In the genomic region with DNA sequence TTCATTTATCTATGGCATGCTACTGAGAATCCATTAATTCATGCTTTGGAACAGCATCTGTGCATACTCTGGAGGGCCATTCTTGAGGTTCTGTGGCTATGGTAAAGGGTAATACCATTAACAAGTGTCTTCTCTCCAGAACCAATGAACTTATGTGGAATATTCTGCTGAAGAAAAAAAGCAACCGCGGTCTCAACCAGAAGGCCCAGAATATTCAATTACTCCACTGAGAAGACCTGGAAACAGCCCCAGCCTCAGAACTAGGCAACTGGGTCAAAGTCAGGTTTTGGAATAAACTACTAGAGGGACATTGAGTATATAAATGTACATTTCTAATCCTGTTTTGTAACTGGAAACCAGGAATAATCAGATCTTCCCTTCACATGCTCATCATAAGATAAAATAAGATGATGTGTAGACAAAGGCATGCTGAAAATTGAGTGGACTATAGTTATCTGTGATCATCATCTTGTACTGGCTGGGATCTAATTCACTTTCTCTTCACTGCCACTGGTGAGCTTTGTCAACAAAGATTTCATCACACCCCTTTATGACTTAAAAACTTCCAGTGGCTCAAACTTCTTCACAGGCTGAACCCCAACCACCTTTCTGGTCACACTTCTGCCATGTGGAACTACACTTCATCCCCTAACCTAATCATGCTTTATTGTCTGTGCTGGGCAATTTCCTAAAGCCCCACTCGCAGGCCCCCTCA, we compare ENCODE assay signal across 18 cellular contexts. TPM values are rescaled to one million over a fixed set of nuclear protein-coding genes. Genes with fewer than 3 reads are reported as not detected.
DNase-seq lines count a peak whose midpoint lies in the region; ATAC-seq and TF ChIP-seq lines count a peak whose summit lies in the region.
"Had no signal": no experiment of that assay in that cellular context is flagged by ENCODE, and none has a peak within 500 bp of the region (broad histone marks: within the 10 kb centered on the region; RNA-seq: fewer than 3 reads in every experiment).

No MANE protein-coding gene starts in this region.

- TF ChIP-seq POLR2A in gastroesophageal sphincter (IDR thresholded peaks at IDR 0.05), result no peak

- TF ChIP-seq CTCF in BJ (IDR thresholded peaks at IDR 0.05; ENCODE audit: insufficient read depth, low read depth, low read length), result no peak
- no peak for TF ChIP-seq CTCF in HFFc6 (IDR thresholded peaks at IDR 0.05)
- no peak for TF ChIP-seq CTCF in brain microvascular endothelial cell (IDR thresholded peaks at IDR 0.05; ENCODE audit: low read depth, low read length, missing control alignments)
- no peak for TF ChIP-seq CTCF in parathyroid adenoma (IDR thresholded peaks at IDR 0.05)
- TF ChIP-seq CTCF in gastroesophageal sphincter (IDR thresholded peaks at IDR 0.05), result no peak

- H3K4me2 ChIP-seq in parathyroid adenoma (ENCODE audit: low read length), result no peak overlapping the region
- H3K4me2 ChIP-seq: BLaER1 treated with 17β-estradiol and CSF1 and Interleukin-3, amounts not matched to agents 10 nM and 100 nM had no signal

- no peak for ATAC-seq in HG02840 (IDR thresholded peaks at IDR 0.05; ENCODE audit: low FRiP score, unreplicated experiment)
- no peak for ATAC-seq in HG02588 (IDR thresholded peaks at IDR 0.05; ENCODE audit: unreplicated experiment)
- no peak for ATAC-seq in gastroesophageal sphincter
- ATAC-seq in GM21619 (IDR thresholded peaks at IDR 0.05; ENCODE audit: unreplicated experiment), result no peak

- H3K27ac ChIP-seq in brain microvascular endothelial cell, result no peak overlapping the region
- H3K27ac ChIP-seq in parathyroid adenoma, result peak overlapping the region; percentile 60
- H3K27ac ChIP-seq in gastroesophageal sphincter, result no peak overlapping the region
- H3K27ac ChIP-seq: BLaER1 treated with 17β-estradiol and CSF1 and Interleukin-3, amounts not matched to agents 10 nM and 100 nM had no signal

- no peak overlapping the region for H3K9ac ChIP-seq in parathyroid adenoma
- H3K9ac ChIP-seq: BLaER1 treated with 17β-estradiol and CSF1 and Interleukin-3, amounts not matched to agents 10 nM and 100 nM had no signal

- POLR2A ChIA-PET in BJ (lab: Charles Lee), result no interaction called here

- H3K27me3 Mint-ChIP-seq in HFFc6 (ENCODE audit: insufficient read depth), result peaks cover 33% of the 10 kb centered on the region

- peaks cover 5% of the 10 kb centered on the region for H3K79me2 ChIP-seq in parathyroid adenoma

- H3K4me1 ChIP-seq in parathyroid adenoma, result peaks cover 24% of the 10 kb centered on the region
- no peaks in the 10 kb centered on the region for H3K4me1 ChIP-seq in gastroesophageal sphincter

- no peak overlapping the region for H3K4me3 Mint-ChIP-seq in HFFc6
- H3K4me3 Mint-ChIP-seq: CD8-positive, alpha-beta memory T cell had no signal

- WGBS in gastroesophageal sphincter (ENCODE audit: low coverage in 1 of 2), 2 donors, result 50 to 75% methylated on average over 2 to 3 of the region's 3 CpGs

- H3K9me3 ChIP-seq in parathyroid adenoma (ENCODE audit: control insufficient read depth, low read length), result no peaks in the 10 kb centered on the region
- H3K9me3 ChIP-seq in gastroesophageal sphincter, result no peaks in the 10 kb centered on the region

- peaks cover 20% of the 10 kb centered on the region for H3K9me3 Mint-ChIP-seq in HFFc6
- H3K9me3 Mint-ChIP-seq: CD8-positive, alpha-beta memory T cell had no signal

- no peak overlapping the region for H3K27ac Mint-ChIP-seq in HFFc6

- peaks cover 18% of the 10 kb centered on the region for H3K4me1 Mint-ChIP-seq in HFFc6 (ENCODE audit: low read depth)

- CTCF ChIA-PET in BJ (lab: Yijun Ruan, JAX), result interaction anchor here (1.4 kb wide), 1 partner anchor 29 kb away, joined by 4 read pairs; no protein-coding TSS in a partner anchor

- DNase-seq in BJ (ENCODE audit: low read depth) (peak; percentile 1), HFFc6 (peak; percentile 60), brain microvascular endothelial cell (peak; percentile 15)
- DNase-seq: CD8-positive, alpha-beta memory T cell; DMS53; NCI-H1092 treated with DMSO at 0.1 percent for 48 hours; NCI-H146; NCI-H2081; NCI-H446 treated with DMSO at 0.1 percent for 48 hours; NCI-H748 treated with DMSO at 0.1 percent for 48 hours; NK-92 treated with Interleukin-12 subunit alpha and Interleukin-12 subunit beta, amount 100 ng/mL, for 24 hours; Right ventricle myocardium superior had no signal

- in situ Hi-C loops in brain microvascular endothelial cell (cut with HindIII; ENCODE audit: low pct_ligation_motif_present, low sequenced_read_pairs), result no loop called here

- H3K36me3 Mint-ChIP-seq in HFFc6 (ENCODE audit: low read depth), result peaks cover 12% of the 10 kb centered on the region

- TF ChIP-seq EP300 in gastroesophageal sphincter (IDR thresholded peaks at IDR 0.05), result no peak

- H3K27me3 ChIP-seq in BJ (ENCODE audit: control insufficient read depth, insufficient read depth, low read length) (peaks cover 16% of the 10 kb centered on the region), brain microvascular endothelial cell (replicated peaks) (peaks cover 35% of the 10 kb centered on the region), parathyroid adenoma (ENCODE audit: control insufficient read depth, insufficient read depth, low read length) (no peaks in the 10 kb centered on the region), gastroesophageal sphincter (peaks cover 23% of the 10 kb centered on the region)

- H2AFZ ChIP-seq in parathyroid adenoma, result no peak overlapping the region

- H3K4me3 ChIP-seq in BJ (ENCODE audit: low read depth, low read length), result no peak overlapping the region
- no peak overlapping the region for H3K4me3 ChIP-seq in brain microvascular endothelial cell (ENCODE audit: low read depth, low read length)
- H3K4me3 ChIP-seq in parathyroid adenoma (ENCODE audit: low read depth, low read length), result no peak overlapping the region
- no peak overlapping the region for H3K4me3 ChIP-seq in gastroesophageal sphincter
- H3K4me3 ChIP-seq: BLaER1 treated with 17β-estradiol and CSF1 and Interleukin-3, amounts not matched to agents 10 nM and 100 nM had no signal

- H3K36me3 ChIP-seq in BJ (ENCODE audit: control insufficient read depth, insufficient read depth, low read length) (no peaks in the 10 kb centered on the region), brain microvascular endothelial cell (replicated peaks) (no peaks in the 10 kb centered on the region), parathyroid adenoma (ENCODE audit: control insufficient read depth, insufficient read depth, low read length) (no peaks in the 10 kb centered on the region), gastroesophageal sphincter (no peaks in the 10 kb centered on the region)
- H3K36me3 ChIP-seq: BLaER1 treated with 17β-estradiol and CSF1 and Interleukin-3, amounts not matched to agents 10 nM and 100 nM had no signal

RNA-seq across cellular contexts. Expression of gene SPTB, which starts 6.0 kb away (rescaled TPM):
- polyA plus RNA-seq in BJ (2011; rRNA removed), result 0.01 and 0.02 TPM in 2 replicates
- polyA minus RNA-seq in BJ (2011; rRNA and poly(A)+ RNA removed), result 0.05 TPM in 1 of 2 replicates, not detected in the other
- 1 to 10 TPM in 1 of 6 experiments, under 1 TPM in 5; 0.58 to 1.1 (median 0.72) TPM for total RNA-seq in HFFc6 (2021; fragmentation: NEBNext Ultra II Directional; extraction: Animal tissue kit (Norgen Biotek cat#: 25700))
- total RNA-seq in gastroesophageal sphincter, result 1 to 10 TPM in 2 of 4 donors, under 1 TPM in 2; 0.62 to 3.1 (median 1.0) TPM

RNA-seq across cellular contexts. Expression of gene CHURC1, which starts 40.6 kb away (rescaled TPM):
- 30.6 and 84.4 TPM in 2 replicates for polyA plus RNA-seq in BJ (2011; rRNA removed)
- polyA minus RNA-seq in BJ (2011; rRNA and poly(A)+ RNA removed), result 18.6 and 25.8 TPM in 2 replicates
- total RNA-seq in HFFc6 (2021; fragmentation: NEBNext Ultra II Directional; extraction: Animal tissue kit (Norgen Biotek cat#: 25700)), result 10 to 100 TPM; 51.9 to 63.3 (median 59.2) TPM
- total RNA-seq in gastroesophageal sphincter, result 100 to 1,000 TPM in 3 of 4 donors, 10 to 100 TPM in 1; 88.0 to 183 (median 114) TPM

Comparison
In these comparisons a context has a peak if more than half of its experiments do, and no peak if none do; other contexts are left out.
1. DNase-seq: peak in every context shown above with its lines; median percentile 60 in HFFc6; 15 in brain microvascular endothelial cell; 1 in BJ.